12 cellular contexts compared by ENCODE assay signal in genomic region chr6:27214126-27214601, GRCh38. TPM values are rescaled to one million over a fixed set of nuclear protein-coding genes. Genes with fewer than 3 reads are reported as not detected.
DNase-seq lines count a peak whose midpoint lies in the region; ATAC-seq and TF ChIP-seq lines count a peak whose summit lies in the region.
"Had no signal": no experiment of that assay in that cellular context is flagged by ENCODE, and none has a peak within 500 bp of the region (broad histone marks: within the 10 kb centered on the region; RNA-seq: fewer than 3 reads in every experiment).

No MANE protein-coding gene starts in this region.

- H4K20me1 ChIP-seq in GM23338 (replicated peaks; ENCODE audit: insufficient read depth), result no peaks in the 10 kb centered on the region

- no peaks in the 10 kb centered on the region for H3K9me3 ChIP-seq in iPS-18c (ENCODE audit: control insufficient read depth, insufficient read depth, low read length)

- no peaks in the 10 kb centered on the region for H3K27me3 ChIP-seq in ACC112 (ENCODE audit: insufficient read depth, low read length)
- no peaks in the 10 kb centered on the region for H3K27me3 ChIP-seq in GM23338 (ENCODE audit: insufficient read depth)
- H3K27me3 ChIP-seq: SJSA1 had no signal

- H3K36me3 ChIP-seq in ACC112 (ENCODE audit: insufficient read depth, low read length) (no peaks in the 10 kb centered on the region), GM23338 (ENCODE audit: insufficient read depth) (no peaks in the 10 kb centered on the region)
- H3K36me3 ChIP-seq: SJSA1 had no signal

- H3K27ac Mint-ChIP-seq in GM23338, result 0 out of 2 replicates have a peak overlapping the region, but pooled peaks have one; percentile 75
- no peak overlapping the region for H3K27ac Mint-ChIP-seq in activated naive CD8-positive, alpha-beta T cell treated with anti-CD3 and anti-CD28 coated beads, Interleukin-2, amount 10 ng/mL, durations not matched to agents 7 days and 5 days
- H3K27ac Mint-ChIP-seq: CD8-positive, alpha-beta T cell; memory B cell had no signal

- H3K79me2 ChIP-seq in ACC112 (ENCODE audit: control insufficient read depth, insufficient read depth, low read length, unreplicated experiment) (no peaks in the 10 kb centered on the region), GM23338 (replicated peaks; ENCODE audit: insufficient read depth) (no peaks in the 10 kb centered on the region)

- peak; percentile 40 for DNase-seq in GM23338 (ENCODE audit: low spot score)
- DNase-seq in activated naive CD8-positive, alpha-beta T cell treated with anti-CD3 and anti-CD28 coated beads, Interleukin-2, amount 10 ng/mL, durations not matched to agents 7 days and 5 days, result no peak
- no peak for DNase-seq in AG08396 (ENCODE audit: low spot score)
- no peak for DNase-seq in ecto neural progenitor cell (ENCODE audit: low spot score)
- no peak for DNase-seq in HEK293T (ENCODE audit: extremely low spot score)
- no peak for DNase-seq in NCI-H1417 (lab: John Stamatoyannopoulos, UW)
- DNase-seq: CD8-positive, alpha-beta T cell had no signal

- H3K4me1 Mint-ChIP-seq in GM23338, result no peaks in the 10 kb centered on the region
- H3K4me1 Mint-ChIP-seq in activated naive CD8-positive, alpha-beta T cell treated with anti-CD3 and anti-CD28 coated beads, Interleukin-2, amount 10 ng/mL, durations not matched to agents 7 days and 5 days, result peaks cover 11% of the 10 kb centered on the region
- H3K4me1 Mint-ChIP-seq: memory B cell had no signal

- H3K9me3 Mint-ChIP-seq in GM23338, result peaks cover 8% of the 10 kb centered on the region; the same call in 2 of the 3 replicates
- peaks cover 10% of the 10 kb centered on the region for H3K9me3 Mint-ChIP-seq in activated naive CD8-positive, alpha-beta T cell treated with anti-CD3 and anti-CD28 coated beads, Interleukin-2, amount 10 ng/mL, durations not matched to agents 7 days and 5 days

- peaks cover 3% of the 10 kb centered on the region; the same call in 1 of the 2 replicates for H3F3A ChIP-seq in GM23338 (replicated peaks; ENCODE audit: low read depth)

- peak overlapping the region; percentile 94 for H3K4me3 Mint-ChIP-seq in GM23338
- H3K4me3 Mint-ChIP-seq in activated naive CD8-positive, alpha-beta T cell treated with anti-CD3 and anti-CD28 coated beads, Interleukin-2, amount 10 ng/mL, durations not matched to agents 7 days and 5 days, result peak overlapping the region; percentile 79
- H3K4me3 Mint-ChIP-seq: memory B cell had no signal

- CTCF ChIA-PET in HEK293T (lab: Yijun Ruan, JAX), result no interaction called here

- H3K4me1 ChIP-seq in ACC112 (ENCODE audit: control insufficient read depth, insufficient read depth, low read length, unreplicated experiment) (peaks cover 4% of the 10 kb centered on the region), GM23338 (ENCODE audit: insufficient read depth) (peaks cover 5% of the 10 kb centered on the region; the same call in 1 of the 2 replicates)
- H3K4me1 ChIP-seq: foreskin keratinocyte, SJSA1 had no signal

- peak overlapping the region; percentile 54 for H2AFZ ChIP-seq in ACC112 (ENCODE audit: low read length, unreplicated experiment)
- no peak overlapping the region; the same call in 1 of the 2 replicates for H2AFZ ChIP-seq in GM23338

- H3K4me3 ChIP-seq in ACC112 (ENCODE audit: low read depth, low read length) (peak overlapping the region; percentile 77), GM23338 (peak overlapping the region; percentile 64), iPS-18c (ENCODE audit: insufficient read depth, low read depth, low read length) (peak overlapping the region; percentile 47; the same call in 1 of the 2 replicates)

- H3K36me3 Mint-ChIP-seq in GM23338 (ENCODE audit: low read depth), result no peaks in the 10 kb centered on the region
- H3K36me3 Mint-ChIP-seq in activated naive CD8-positive, alpha-beta T cell treated with anti-CD3 and anti-CD28 coated beads, Interleukin-2, amount 10 ng/mL, durations not matched to agents 7 days and 5 days, result no peaks in the 10 kb centered on the region
- H3K36me3 Mint-ChIP-seq: CD8-positive, alpha-beta T cell had no signal

- ATAC-seq in GM23338, result peak; percentile 22
- ATAC-seq in activated naive CD8-positive, alpha-beta T cell treated with anti-CD3 and anti-CD28 coated beads, Interleukin-2, amount 10 ng/mL, durations not matched to agents 7 days and 5 days (ENCODE audit: low read depth), result no peak
- ATAC-seq: CD8-positive, alpha-beta T cell had no signal

- H3K4me2 ChIP-seq in GM23338, result peak overlapping the region; percentile 58

- no peak overlapping the region for H3K27ac ChIP-seq in ACC112 (ENCODE audit: low read depth, low read length)
- H3K27ac ChIP-seq in GM23338 (ENCODE audit: low read depth), result no peak overlapping the region
- H3K27ac ChIP-seq: SJSA1 had no signal

- H3K9me2 ChIP-seq in GM23338 (ENCODE audit: insufficient read depth), result no peaks in the 10 kb centered on the region

- POLR2A ChIA-PET in activated naive CD8-positive, alpha-beta T cell treated with anti-CD3 and anti-CD28 coated beads, Interleukin-2, amount 10 ng/mL, durations not matched to agents 7 days and 5 days (lab: Charles Lee), result no interaction called here
- POLR2A ChIA-PET in HEK293T (lab: Yijun Ruan, JAX), result no interaction called here

- peaks cover 23% of the 10 kb centered on the region for H3K27me3 Mint-ChIP-seq in GM23338 (ENCODE audit: insufficient read depth, low read depth, poor library complexity)
- H3K27me3 Mint-ChIP-seq in activated naive CD8-positive, alpha-beta T cell treated with anti-CD3 and anti-CD28 coated beads, Interleukin-2, amount 10 ng/mL, durations not matched to agents 7 days and 5 days, result peaks cover 36% of the 10 kb centered on the region

- no peak for TF ChIP-seq CTCF in GM23338 (conservative IDR thresholded peaks at IDR 0.05; ENCODE audit: low read depth in 2 of 2)

TF ChIP-seq in GM23338, 12 proteins besides CTCF, POLR2A, EP300 and RAD21 (continues in another document):
- TF ChIP-seq REST (IDR thresholded peaks at IDR 0.05; ENCODE audit: unreplicated experiment), result no peak

TF ChIP-seq in HEK293T, 16 proteins besides CTCF, POLR2A, EP300 and RAD21:
- TF ChIP-seq TARDBP (IDR thresholded peaks at IDR 0.05), result no peak
- no peak for TF ChIP-seq FOXM1 (IDR thresholded peaks at IDR 0.05; ENCODE audit: borderline replicate concordance)
- TF ChIP-seq FOXK2 (IDR thresholded peaks at IDR 0.05), result no peak
- TF ChIP-seq ELF4 (IDR thresholded peaks at IDR 0.05), result no peak
- TF ChIP-seq ZNF384 (IDR thresholded peaks at IDR 0.05), result no peak
- TF ChIP-seq HDGF (IDR thresholded peaks at IDR 0.05; ENCODE audit: borderline replicate concordance), result no peak
- TF ChIP-seq NFRKB (IDR thresholded peaks at IDR 0.05), result no peak
- TF ChIP-seq ARNT (IDR thresholded peaks at IDR 0.05), result no peak
- no peak for TF ChIP-seq FOXA1 (IDR thresholded peaks at IDR 0.05)
- TF ChIP-seq, protein P1, sequence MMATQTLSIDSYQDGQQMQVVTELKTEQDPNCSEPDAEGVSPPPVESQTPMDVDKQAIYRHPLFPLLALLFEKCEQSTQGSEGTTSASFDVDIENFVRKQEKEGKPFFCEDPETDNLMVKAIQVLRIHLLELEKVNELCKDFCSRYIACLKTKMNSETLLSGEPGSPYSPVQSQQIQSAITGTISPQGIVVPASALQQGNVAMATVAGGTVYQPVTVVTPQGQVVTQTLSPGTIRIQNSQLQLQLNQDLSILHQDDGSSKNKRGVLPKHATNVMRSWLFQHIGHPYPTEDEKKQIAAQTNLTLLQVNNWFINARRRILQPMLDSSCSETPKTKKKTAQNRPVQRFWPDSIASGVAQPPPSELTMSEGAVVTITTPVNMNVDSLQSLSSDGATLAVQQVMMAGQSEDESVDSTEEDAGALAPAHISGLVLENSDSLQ (IDR thresholded peaks at IDR 0.05), result no peak
- TF ChIP-seq BHLHE40 (IDR thresholded peaks at IDR 0.05; ENCODE audit: borderline replicate concordance), result no peak
- no peak for TF ChIP-seq L3MBTL2 (conservative IDR thresholded peaks at IDR 0.05)

RNA-seq across cellular contexts. Expression of gene PRSS16, which starts 33.3 kb away (rescaled TPM):
- total RNA-seq in GM23338 (2014; rRNA removed; shearing (Covaris generic)), result 11.8 and 13.8 TPM in 2 replicates
- polyA plus RNA-seq in GM23338 (2016; fragmentation: Nextera tagmentation; extraction: Ambion mirVana), result 8.7 and 13.8 TPM in 2 replicates
- 1 to 10 TPM in 1 of 2 experiments, under 1 TPM in 1; 0.86 to 1.4 TPM for total RNA-seq in activated naive CD8-positive, alpha-beta T cell treated with anti-CD3 and anti-CD28 coated beads, Interleukin-2, amount 10 ng/mL, durations not matched to agents 7 days and 5 days
- total RNA-seq: SJSA1 had no signal
